In the genomic region with DNA sequence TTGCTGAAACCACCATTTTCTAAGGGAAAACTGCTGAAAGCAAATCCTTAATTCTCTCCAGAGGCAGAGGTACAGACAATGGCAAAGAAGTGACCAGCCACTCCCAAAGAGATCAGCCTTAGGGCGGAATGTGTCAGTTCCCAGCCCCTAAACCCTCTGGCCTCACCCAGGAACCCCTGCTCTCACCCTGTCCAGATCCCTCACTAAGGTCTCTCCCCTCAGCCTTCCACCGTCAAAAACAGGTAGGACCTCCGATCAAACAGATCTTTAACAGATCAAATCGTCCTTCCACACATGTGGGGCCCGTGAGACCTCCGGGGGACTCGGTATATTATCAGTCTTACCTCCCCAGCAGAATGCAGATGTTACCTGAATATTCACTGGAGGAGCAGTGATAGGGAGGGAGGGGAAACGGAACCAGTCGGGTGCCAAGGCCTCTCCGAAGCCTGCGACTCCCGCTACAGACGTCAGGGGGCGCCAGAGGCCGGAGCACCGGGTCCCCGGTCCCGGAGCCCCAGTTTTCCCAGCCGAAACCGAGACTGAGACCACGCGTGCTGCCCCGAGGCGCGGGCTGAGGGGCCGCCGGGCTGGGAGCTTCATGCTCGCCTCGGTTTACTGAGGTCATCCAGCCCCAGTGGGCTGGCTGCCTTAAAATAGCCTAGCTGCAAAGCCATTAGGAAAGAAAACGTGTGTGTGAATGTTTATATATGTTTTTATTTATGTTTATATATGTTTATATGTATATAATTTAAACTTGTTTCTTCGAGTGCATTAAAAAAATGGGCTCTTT, we compare ENCODE assay signal across 9 cellular contexts. TPM values are rescaled to one million over a fixed set of nuclear protein-coding genes. Genes with fewer than 3 reads are reported as not detected.
DNase-seq lines count a peak whose midpoint lies in the region; ATAC-seq and TF ChIP-seq lines count a peak whose summit lies in the region.
"Had no signal": no experiment of that assay in that cellular context is flagged by ENCODE, and none has a peak within 500 bp of the region (broad histone marks: within the 10 kb centered on the region; RNA-seq: fewer than 3 reads in every experiment).

No MANE protein-coding gene starts in this region.

- no peaks in the 10 kb centered on the region for H3K9me2 ChIP-seq in OCI-LY7 (ENCODE audit: insufficient read depth, low read length)

- H3K4me2 ChIP-seq in OCI-LY7 (ENCODE audit: low read length): peak overlapping the region; percentile 66

- no peak for TF ChIP-seq POLR2A in esophagus squamous epithelium (IDR thresholded peaks at IDR 0.05)

- no peaks in the 10 kb centered on the region for H4K20me1 ChIP-seq in OCI-LY7 (ENCODE audit: insufficient read depth, low read length)

- H3K27ac ChIP-seq in OCI-LY7 (ENCODE audit: low read depth, low read length, poor library complexity, severe bottlenecking): no peak overlapping the region
- H3K27ac ChIP-seq in esophagus squamous epithelium: no peak overlapping the region

- DNase-seq in CD14-positive monocyte (ENCODE audit: low spot score): peak; percentile 65
- DNase-seq in HUDEP-2 (lab: John Stamatoyannopoulos, UW; ENCODE audit: unreplicated experiment in 76 of 76): peak in 62 of 76 experiments; percentile 9 to 79 (median 55)
- peak; percentile 73 for DNase-seq in OCI-LY7 (ENCODE audit: low spot score)
- peak; percentile 71 for DNase-seq in activated T-cell treated with anti-CD3 and anti-CD28 coated beads for 24 hours (ENCODE audit: low read depth)
- no peak for DNase-seq in esophagus squamous epithelium (lab: John Stamatoyannopoulos, UW)
- peak; percentile 81 for DNase-seq in natural killer cell
- DNase-seq in stimulated activated naive B cell treated with anti-CD40 and anti-IgM and Interleukin-4, amounts not matched to agents 10 μg/mL and 1 μg/mL and 100 μg/mL, for 72 hours: peak; percentile 63

- no TSS peak for BruUV-seq in OCI-LY7 (replicated peaks; lab: Mats Ljungman, UMichigan)

- CTCF ChIA-PET in OCI-LY7 (lab: Charles Lee; ENCODE audit: unreplicated experiment): interaction anchor here (1.0 kb wide), 1 partner anchor 157 kb away, joined by 3 read pairs; no protein-coding TSS in a partner anchor

- no peaks in the 10 kb centered on the region for H3K79me2 ChIP-seq in OCI-LY7 (ENCODE audit: insufficient read depth, low read depth, low read length)

- H3K36me3 Mint-ChIP-seq in CD14-positive monocyte (no peaks in the 10 kb centered on the region), natural killer cell (no peaks in the 10 kb centered on the region)
- no peaks in the 10 kb centered on the region for H3K36me3 Mint-ChIP-seq in stimulated activated naive B cell treated with anti-CD40 and anti-IgM and Interleukin-4, amounts not matched to agents 10 μg/mL and 1 μg/mL and 100 μg/mL, for 72 hours

- peak overlapping the region; percentile 26 for H2AFZ ChIP-seq in OCI-LY7 (ENCODE audit: low read length)

- no peaks in the 10 kb centered on the region for H3K36me3 ChIP-seq in OCI-LY7 (ENCODE audit: insufficient read depth, low read length)
- no peaks in the 10 kb centered on the region for H3K36me3 ChIP-seq in esophagus squamous epithelium

- no peaks in the 10 kb centered on the region for H3K9me3 ChIP-seq in OCI-LY7 (ENCODE audit: low read length)
- no peaks in the 10 kb centered on the region for H3K9me3 ChIP-seq in esophagus squamous epithelium

- H3K4me3 Mint-ChIP-seq in CD14-positive monocyte (peak overlapping the region; percentile 40 to 80), natural killer cell (peak overlapping the region; percentile 38)
- peak overlapping the region; percentile 67 to 81 for H3K4me3 Mint-ChIP-seq in stimulated activated naive B cell treated with anti-CD40 and anti-IgM and Interleukin-4, amounts not matched to agents 10 μg/mL and 1 μg/mL and 100 μg/mL, for 72 hours

- H3K27me3 Mint-ChIP-seq in CD14-positive monocyte (ENCODE audit: low read depth in 3 of 3): peaks cover 0 to 7% (median 3%) of the 10 kb centered on the region in 3 donors
- no peaks in the 10 kb centered on the region for H3K27me3 Mint-ChIP-seq in natural killer cell (ENCODE audit: low read depth in 2 of 2)
- peaks cover 0 to 13% of the 10 kb centered on the region in 2 donors for H3K27me3 Mint-ChIP-seq in stimulated activated naive B cell treated with anti-CD40 and anti-IgM and Interleukin-4, amounts not matched to agents 10 μg/mL and 1 μg/mL and 100 μg/mL, for 72 hours

- TF ChIP-seq CTCF in CD14-positive monocyte (IDR thresholded peaks at IDR 0.05): peak; percentile 98
- TF ChIP-seq CTCF in OCI-LY7 (conservative IDR thresholded peaks at IDR 0.05; ENCODE audit: low read length): peak; percentile 96
- peak; percentile 82 to 95 (median 92) for TF ChIP-seq CTCF in esophagus squamous epithelium (IDR thresholded peaks at IDR 0.05)
- TF ChIP-seq CTCF in natural killer cell (IDR thresholded peaks at IDR 0.05): peak; percentile 99

- peak overlapping the region; percentile 44 for H3K4me3 ChIP-seq in OCI-LY7 (ENCODE audit: low read depth, low read length, poor library complexity, severe bottlenecking)
- peak overlapping the region in 3 of 4 donors; percentile 15 to 48 (median 34) for H3K4me3 ChIP-seq in esophagus squamous epithelium

- 2 to 6% methylated on average over 20 to 27 of the region's 31 CpGs for WGBS in esophagus squamous epithelium, 2 donors

- peaks cover 0 to 4% (median 0%) of the 10 kb centered on the region in 4 donors for H3K27me3 ChIP-seq in esophagus squamous epithelium

- intact Hi-C loops in CD14-positive monocyte (cut with micrococcal nuclease): loop anchor here (5.0 to 10.0 kb wide), 7 partner anchors 56 to 628 kb away; partner anchors contain the start of gene POU2F1 (in 1 of the 2)
- intact Hi-C loops in OCI-LY7 (cut with micrococcal nuclease; ENCODE audit: unreplicated experiment): loop anchor here (1.0 to 2.0 kb wide), 4 partner anchors 154 to 466 kb away; partner anchors contain the start of gene POU2F1
- intact Hi-C loops in esophagus squamous epithelium (cut with DNase I): loop anchor here (10.0 kb wide), 3 partner anchors 148 to 468 kb away; no protein-coding TSS in a partner anchor
- intact Hi-C loops in natural killer cell (cut with micrococcal nuclease): loop anchor here (1.0 to 10.0 kb wide), 6 partner anchors 63 to 491 kb away; partner anchors contain the start of gene POU2F1

- H3K4me1 ChIP-seq in OCI-LY7 (ENCODE audit: insufficient read depth, low read length, poor library complexity, severe bottlenecking) (no peaks in the 10 kb centered on the region), esophagus squamous epithelium (peaks cover 0 to 8% (median 0%) of the 10 kb centered on the region in 3 donors)

- POLR2A ChIA-PET in OCI-LY7 (lab: Charles Lee): interaction anchor here (0.6 to 1.0 kb wide), 3 partner anchors 152 to 480 kb away, joined by 3 to 4 read pairs (median 3); partner anchors contain the start of gene POU2F1

- H3K9me3 Mint-ChIP-seq in CD14-positive monocyte: peaks cover 0 to 2% (median 0%) of the 10 kb centered on the region in 7 donors
- no peaks in the 10 kb centered on the region for H3K9me3 Mint-ChIP-seq in natural killer cell
- no peaks in the 10 kb centered on the region for H3K9me3 Mint-ChIP-seq in stimulated activated naive B cell treated with anti-CD40 and anti-IgM and Interleukin-4, amounts not matched to agents 10 μg/mL and 1 μg/mL and 100 μg/mL, for 72 hours

- peak overlapping the region in 2 of 7 donors; percentile 5 to 38 for H3K27ac Mint-ChIP-seq in CD14-positive monocyte
- H3K27ac Mint-ChIP-seq in natural killer cell: no peak overlapping the region
- no peak overlapping the region for H3K27ac Mint-ChIP-seq in stimulated activated naive B cell treated with anti-CD40 and anti-IgM and Interleukin-4, amounts not matched to agents 10 μg/mL and 1 μg/mL and 100 μg/mL, for 72 hours

- peak; percentile 69 for ATAC-seq in GM19397 (IDR thresholded peaks at IDR 0.05; ENCODE audit: unreplicated experiment)
- peak; percentile 83 to 100 (median 98) for ATAC-seq in natural killer cell
- peak; percentile 85 to 89 for ATAC-seq in stimulated activated naive B cell treated with anti-CD40 and anti-IgM and Interleukin-4, amounts not matched to agents 10 μg/mL and 1 μg/mL and 100 μg/mL, for 72 hours (replicated peaks)

- H3K4me1 Mint-ChIP-seq in CD14-positive monocyte (peaks cover 7% of the 10 kb centered on the region), natural killer cell (peaks cover 0 to 16% of the 10 kb centered on the region in 2 donors)
- peaks cover 6 to 8% of the 10 kb centered on the region in 2 donors for H3K4me1 Mint-ChIP-seq in stimulated activated naive B cell treated with anti-CD40 and anti-IgM and Interleukin-4, amounts not matched to agents 10 μg/mL and 1 μg/mL and 100 μg/mL, for 72 hours

RNA-seq across cellular contexts. Expression of gene GPA33, which starts 23.6 kb away (rescaled TPM):
- 1 to 10 TPM; 1.8 TPM for polyA plus RNA-seq in CD14-positive monocyte
- total RNA-seq in OCI-LY7 (2014; rRNA removed; shearing (Covaris generic)): not detected in 2 replicates
- total RNA-seq in OCI-LY7 (2022) (not detected in 2 replicates), esophagus squamous epithelium (not detected), natural killer cell (1 to 10 TPM; 2.9 to 4.6 (median 4.5) TPM)

RNA-seq across cellular contexts. Expression of gene STYXL2, which starts 27.3 kb away (rescaled TPM):
- not detected for polyA plus RNA-seq in CD14-positive monocyte
- total RNA-seq in OCI-LY7 (2014; rRNA removed; shearing (Covaris generic)): not detected in 2 replicates
- not detected in 2 replicates for total RNA-seq in OCI-LY7 (2022)
- under 1 TPM in 1 of 4 donors, not detected in 3; under 0.01 TPM for total RNA-seq in esophagus squamous epithelium
- total RNA-seq in natural killer cell: not detected
- total RNA-seq: T-helper 1 cell treated with Interleukin-12 subunit alpha and Interleukin-12 subunit beta and Interleukin-4 antibody, amounts not matched to agents 30 ng/mL and 1 ng/mL, for 36 hours had no signal
